15 cellular contexts compared by ENCODE assay signal in genomic region chr5:73482383-73483193, GRCh38.
A peak's percentile ranks its signal among the peaks of the same experiment; 100 is the strongest.
DNase-seq lines count a peak whose midpoint lies in the region; ATAC-seq and TF ChIP-seq lines count a peak whose summit lies in the region.
"Had no signal": no experiment of that assay in that cellular context is flagged by ENCODE, and none has a peak within 500 bp of the region (broad histone marks: within the 10 kb centered on the region; RNA-seq: fewer than 3 reads in every experiment).

No MANE protein-coding gene starts in this region.

- peak; percentile 24 for DNase-seq in AG09309 (ENCODE audit: low read depth)
- DNase-seq in HCEC 1CT: peak; percentile 17
- peak; percentile 61 for DNase-seq in NCI-H510A (lab: John Stamatoyannopoulos, UW)
- peak; percentile 39 for DNase-seq in fibroblast of gingiva (ENCODE audit: low read depth)
- DNase-seq in kidney tubule cell (ENCODE audit: low spot score): no peak
- no peak for DNase-seq in stimulated activated CD4-positive, alpha-beta T cell treated with anti-CD3 and anti-CD28 coated beads, Interleukin-12 subunit alpha, Interleukin-12 subunit beta, amount 100 ng/mL, for 4 hours
- DNase-seq: activated CD4-positive, alpha-beta T cell treated with anti-CD3 and anti-CD28 coated beads, Interleukin-2, amount 10 ng/mL, durations not matched to agents 24 days and 14 days; effector memory CD8-positive, alpha-beta T cell; NCI-H2171 treated with DMSO at 0.1 percent for 48 hours; psoas muscle; stimulated activated CD4-positive, alpha-beta T cell treated with anti-CD3 and anti-CD28 coated beads, Interleukin-2, amount 100 ng/mL, for 24 hours; T-helper 17 cell; upper lobe of right lung had no signal

- no peak for TF ChIP-seq CTCF in AG09309 (IDR thresholded peaks at IDR 0.05; ENCODE audit: control insufficient read depth, insufficient read depth, low read depth, low read length, missing control alignments)

- ATAC-seq in HG02759 (IDR thresholded peaks at IDR 0.05; ENCODE audit: unreplicated experiment): no peak
- ATAC-seq in HG02588 (IDR thresholded peaks at IDR 0.05; ENCODE audit: unreplicated experiment): no peak
- ATAC-seq: effector memory CD8-positive, alpha-beta T cell; psoas muscle; T-helper 17 cell; upper lobe of right lung had no signal

- H3K4me3 ChIP-seq in AG09309 (ENCODE audit: control insufficient read depth, low read depth, low read length): no peak overlapping the region
- H3K4me3 ChIP-seq: psoas muscle, upper lobe of right lung had no signal

Comparison
In these comparisons a context has a peak if more than half of its experiments do, and no peak if none do; other contexts are left out.
1. DNase-seq: peak in AG09309 (single experiment), HCEC 1CT (single experiment), NCI-H510A (single experiment) and fibroblast of gingiva (single experiment); none in kidney tubule cell (single experiment) and stimulated activated CD4-positive, alpha-beta T cell treated with anti-CD3 and anti-CD28 coated beads, Interleukin-12 subunit alpha, Interleukin-12 subunit beta, amount 100 ng/mL, for 4 hours (single experiment).